In the genomic region with DNA sequence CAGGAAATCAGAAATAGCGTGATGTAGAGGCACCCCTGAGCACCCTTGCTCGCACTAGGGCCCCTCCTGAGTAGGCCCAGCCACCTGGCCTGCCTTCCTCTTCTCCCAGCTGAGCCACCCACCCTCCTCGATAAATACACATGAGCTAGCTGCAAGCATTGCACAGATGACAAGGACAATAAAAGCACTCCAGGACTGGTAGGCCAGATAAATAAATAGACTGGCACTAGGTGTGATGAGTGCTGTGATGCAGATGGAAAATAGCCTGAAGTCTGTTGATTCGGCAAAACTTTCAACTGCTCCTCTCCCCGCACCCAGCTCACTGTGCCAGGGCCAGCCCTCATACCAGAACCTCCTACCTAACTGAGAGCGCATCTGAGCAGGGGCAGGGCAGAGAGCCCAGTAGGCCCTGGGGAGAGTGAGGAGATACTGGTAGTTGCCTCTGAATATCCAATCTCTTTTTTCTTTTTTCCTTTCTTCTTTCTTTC, we compare ENCODE assay signal across 12 cellular contexts. TPM values are rescaled to one million over a fixed set of nuclear protein-coding genes. Genes with fewer than 3 reads are reported as not detected.
A peak's percentile ranks its signal among the peaks of the same experiment; 100 is the strongest.
DNase-seq lines count a peak whose midpoint lies in the region; ATAC-seq and TF ChIP-seq lines count a peak whose summit lies in the region.
"Had no signal": no experiment of that assay in that cellular context is flagged by ENCODE, and none has a peak within 500 bp of the region (broad histone marks: within the 10 kb centered on the region; RNA-seq: fewer than 3 reads in every experiment).

No MANE protein-coding gene starts in this region.

- no peaks in the 10 kb centered on the region for H3K27me3 ChIP-seq in DOHH2 (ENCODE audit: control insufficient read depth, low read length)
- no peaks in the 10 kb centered on the region for H3K27me3 ChIP-seq in breast epithelium
- H3K27me3 ChIP-seq: MG63 had no signal

- H3K27me3 Mint-ChIP-seq in progenitor cell of endocrine pancreas, result no peaks in the 10 kb centered on the region
- H3K27me3 Mint-ChIP-seq in activated CD4-positive, alpha-beta T cell treated with anti-CD3 and anti-CD28 coated beads, Interleukin-2, amount 10 ng/mL, durations not matched to agents 24 days and 14 days, result no peaks in the 10 kb centered on the region

- peaks cover 13% of the 10 kb centered on the region for H3K4me1 Mint-ChIP-seq in progenitor cell of endocrine pancreas (ENCODE audit: low read depth)
- H3K4me1 Mint-ChIP-seq in activated CD4-positive, alpha-beta T cell treated with anti-CD3 and anti-CD28 coated beads, Interleukin-2, amount 10 ng/mL, durations not matched to agents 24 days and 14 days, result peaks cover 11% of the 10 kb centered on the region

- DNase-seq in NCI-H146 treated with DMSO at 0.1 percent for 48 hours (lab: John Stamatoyannopoulos, UW; ENCODE audit: unreplicated experiment), result peak; percentile 86
- DNase-seq in breast epithelium (ENCODE audit: low spot score in 2 of 2), result peak; percentile 56 to 83
- no peak for DNase-seq in progenitor cell of endocrine pancreas (ENCODE audit: low spot score, unreplicated experiment)
- no peak for DNase-seq in NCI-H2171 treated with DMSO at 0.1 percent for 48 hours (lab: John Stamatoyannopoulos, UW)
- no peak for DNase-seq in NCI-H1930 (lab: John Stamatoyannopoulos, UW)
- DNase-seq in activated CD4-positive, alpha-beta T cell treated with anti-CD3 and anti-CD28 coated beads, Interleukin-2, amount 10 ng/mL, durations not matched to agents 24 days and 14 days, result no peak
- DNase-seq: effector CD8-positive, alpha-beta T cell; MG63 had no signal

- H4K20me1 ChIP-seq in DOHH2 (ENCODE audit: control insufficient read depth, insufficient read depth, low read depth, low read length), result no peaks in the 10 kb centered on the region

- H3K9me3 Mint-ChIP-seq in progenitor cell of endocrine pancreas (ENCODE audit: low read depth), result no peaks in the 10 kb centered on the region
- H3K9me3 Mint-ChIP-seq in activated CD4-positive, alpha-beta T cell treated with anti-CD3 and anti-CD28 coated beads, Interleukin-2, amount 10 ng/mL, durations not matched to agents 24 days and 14 days, result no peaks in the 10 kb centered on the region

- no peaks in the 10 kb centered on the region for H3K9me3 ChIP-seq in DOHH2 (ENCODE audit: control insufficient read depth, insufficient read depth, low read length)
- H3K9me3 ChIP-seq in breast epithelium, result no peaks in the 10 kb centered on the region
- H3K9me3 ChIP-seq: MG63 had no signal

- peak overlapping the region; percentile 77 for H3K4me2 ChIP-seq in DOHH2 (ENCODE audit: low read length)
- H3K4me2 ChIP-seq: smooth muscle cell had no signal

- H3K4me3 Mint-ChIP-seq in progenitor cell of endocrine pancreas (ENCODE audit: low read depth), result no peak overlapping the region
- no peak overlapping the region for H3K4me3 Mint-ChIP-seq in activated CD4-positive, alpha-beta T cell treated with anti-CD3 and anti-CD28 coated beads, Interleukin-2, amount 10 ng/mL, durations not matched to agents 24 days and 14 days

- no peak for TF ChIP-seq POLR2A in breast epithelium (IDR thresholded peaks at IDR 0.05)

- peaks cover 3% of the 10 kb centered on the region for H3K36me3 Mint-ChIP-seq in progenitor cell of endocrine pancreas (ENCODE audit: insufficient read depth)
- peaks cover 5% of the 10 kb centered on the region for H3K36me3 Mint-ChIP-seq in activated CD4-positive, alpha-beta T cell treated with anti-CD3 and anti-CD28 coated beads, Interleukin-2, amount 10 ng/mL, durations not matched to agents 24 days and 14 days (ENCODE audit: low read depth)

- H3K27ac Mint-ChIP-seq in progenitor cell of endocrine pancreas, result peak overlapping the region; percentile 87
- H3K27ac Mint-ChIP-seq in activated CD4-positive, alpha-beta T cell treated with anti-CD3 and anti-CD28 coated beads, Interleukin-2, amount 10 ng/mL, durations not matched to agents 24 days and 14 days, result no peak overlapping the region

- H3K4me3 ChIP-seq in DOHH2 (ENCODE audit: low read length) (peak overlapping the region; percentile 55), breast epithelium (no peak overlapping the region)
- H3K4me3 ChIP-seq: MG63, SK-N-MC, smooth muscle cell had no signal

- H3K36me3 ChIP-seq in DOHH2 (ENCODE audit: control insufficient read depth, low read length) (peaks cover 10% of the 10 kb centered on the region), breast epithelium (no peaks in the 10 kb centered on the region)

- TF ChIP-seq CTCF in DOHH2 (IDR thresholded peaks at IDR 0.05; ENCODE audit: low read depth, low read length, poor library complexity, severe bottlenecking) (no peak), breast epithelium (IDR thresholded peaks at IDR 0.05) (no peak), progenitor cell of endocrine pancreas (IDR thresholded peaks at IDR 0.05; ENCODE audit: unreplicated experiment) (no peak)

- no peaks in the 10 kb centered on the region for H3K9me2 ChIP-seq in DOHH2 (replicated peaks; ENCODE audit: control insufficient read depth, low read length)

- no peak for ATAC-seq in HG03039 (IDR thresholded peaks at IDR 0.05; ENCODE audit: unreplicated experiment)

- H3K4me1 ChIP-seq in DOHH2 (ENCODE audit: control insufficient read depth, low read length) (peaks cover 84% of the 10 kb centered on the region), breast epithelium (peaks cover 11 to 15% of the 10 kb centered on the region in 2 donors)

- H3K79me2 ChIP-seq in DOHH2 (ENCODE audit: control insufficient read depth, low read length), result peaks cover 52% of the 10 kb centered on the region

- H3F3A ChIP-seq in DOHH2 (ENCODE audit: control insufficient read depth, insufficient read depth), result peaks cover 27% of the 10 kb centered on the region

- intact Hi-C loops in breast epithelium (cut with DNase I; ENCODE audit: low total_unique reads), result no loop called here
- intact Hi-C loops in activated CD4-positive, alpha-beta T cell treated with anti-CD3 and anti-CD28 coated beads, Interleukin-2, amount 10 ng/mL, durations not matched to agents 24 days and 14 days (cut with micrococcal nuclease), result no loop called here

- H3K27ac ChIP-seq in DOHH2 (ENCODE audit: low read depth, low read length) (peak overlapping the region; percentile 90), breast epithelium (peak overlapping the region; percentile 18 to 84)
- H3K27ac ChIP-seq: SK-N-MC had no signal

RNA-seq across cellular contexts. Expression of a gene that starts 54.5 kb away (rescaled TPM):
- total RNA-seq in breast epithelium (100 to 1,000 TPM in 2 of 3 donors, 10 to 100 TPM in 1; 97.9 to 130 (median 113) TPM), progenitor cell of endocrine pancreas (147 and 150 TPM in 2 replicates)
- total RNA-seq in activated CD4-positive, alpha-beta T cell treated with anti-CD3 and anti-CD28 coated beads, Interleukin-2, amount 10 ng/mL, durations not matched to agents 24 days and 14 days, result 592 and 598 TPM in 2 replicates

RNA-seq across cellular contexts. Expression of a gene that starts 56.2 kb away (rescaled TPM):
- total RNA-seq in breast epithelium (10 to 100 TPM; 21.0 to 43.9 (median 25.2) TPM), progenitor cell of endocrine pancreas (23.7 and 31.9 TPM in 2 replicates)
- total RNA-seq in activated CD4-positive, alpha-beta T cell treated with anti-CD3 and anti-CD28 coated beads, Interleukin-2, amount 10 ng/mL, durations not matched to agents 24 days and 14 days, result 9.8 and 12.0 TPM in 2 replicates

Comparison
In these comparisons a context has a peak if more than half of its experiments do, and no peak if none do; other contexts are left out.
1. DNase-seq: peak in NCI-H146 treated with DMSO at 0.1 percent for 48 hours (single experiment) and breast epithelium (2 of 2); none in progenitor cell of endocrine pancreas (single experiment), NCI-H2171 treated with DMSO at 0.1 percent for 48 hours (single experiment), NCI-H1930 (0 of 2) and activated CD4-positive, alpha-beta T cell treated with anti-CD3 and anti-CD28 coated beads, Interleukin-2, amount 10 ng/mL, durations not matched to agents 24 days and 14 days (single experiment).